13 cellular contexts compared by ENCODE assay signal in genomic region chr19:50433201-50434180, GRCh38. TPM values are rescaled to one million over a fixed set of nuclear protein-coding genes. Genes with fewer than 3 reads are reported as not detected.
DNase-seq lines count a peak whose midpoint lies in the region; TF ChIP-seq lines count a peak whose summit lies in the region.
"Had no signal": no experiment of that assay in that cellular context is flagged by ENCODE, and none has a peak within 500 bp of the region (broad histone marks: within the 10 kb centered on the region; RNA-seq: fewer than 3 reads in every experiment).

No MANE protein-coding gene starts in this region.

- H3K9me3 ChIP-seq in Caco-2, result no peaks in the 10 kb centered on the region
- no peaks in the 10 kb centered on the region for H3K9me3 ChIP-seq in Karpas-422 (ENCODE audit: low read length)
- H3K9me3 ChIP-seq: sigmoid colon, suprapubic skin had no signal

- H3K4me3 Mint-ChIP-seq in Caco-2 (ENCODE audit: unreplicated experiment), result peak overlapping the region; percentile 94
- peak overlapping the region; percentile 69 to 86 (median 78) for H3K4me3 Mint-ChIP-seq in brain
- peak overlapping the region; percentile 84 to 87 (median 85) for H3K4me3 Mint-ChIP-seq in nephron

- H3K9me3 Mint-ChIP-seq in Caco-2 (ENCODE audit: unreplicated experiment), result no peaks in the 10 kb centered on the region
- peaks cover 0 to 8% (median 0%) of the 10 kb centered on the region in 5 experiments for H3K9me3 Mint-ChIP-seq in brain
- H3K9me3 Mint-ChIP-seq in nephron, result no peaks in the 10 kb centered on the region

- no peaks in the 10 kb centered on the region for H3K9me2 ChIP-seq in Karpas-422 (replicated peaks; ENCODE audit: insufficient read depth, low read length)

- DNase-seq in Caco-2 (no peak), Karpas-422 (peak; percentile 76), AG20443 (ENCODE audit: low spot score) (no peak), NCI-H748 treated with DMSO at 0.1 percent for 48 hours (lab: John Stamatoyannopoulos, UW) (no peak), glomerular visceral epithelial cell (ENCODE audit: extremely low spot score) (no peak)
- DNase-seq: activated CD4-positive, alpha-beta T cell treated with anti-CD3 and anti-CD28 coated beads for 48 hours; kidney; MM.1S; sigmoid colon; SW 1271 had no signal

- no TSS peak for BruUV-seq in Caco-2 (replicated peaks; lab: Mats Ljungman, UMichigan)

- H3K36me3 ChIP-seq in Caco-2 (ENCODE audit: control insufficient read depth, insufficient read depth, low read length) (no peaks in the 10 kb centered on the region), Karpas-422 (ENCODE audit: insufficient read depth, low read length) (peaks cover 3% of the 10 kb centered on the region; the same call in 1 of the 2 replicates)
- H3K36me3 ChIP-seq: sigmoid colon, suprapubic skin had no signal

- CTCF ChIA-PET in Caco-2 (lab: Charles Lee), result interaction anchor here (0.8 to 1.4 kb wide), 2 partner anchors 27 to 29 kb away, joined by 3 read pairs; no protein-coding TSS in a partner anchor

- peak overlapping the region; percentile 94 for H3K27ac ChIP-seq in Karpas-422 (ENCODE audit: low read length)
- H3K27ac ChIP-seq: sigmoid colon, suprapubic skin had no signal

- H3K4me1 ChIP-seq in Caco-2 (peaks cover 11% of the 10 kb centered on the region), Karpas-422 (ENCODE audit: low read length) (peaks cover 69% of the 10 kb centered on the region)

- no peak overlapping the region for H3K27ac Mint-ChIP-seq in Caco-2 (ENCODE audit: unreplicated experiment)
- H3K27ac Mint-ChIP-seq in brain, result peak overlapping the region in 4 of 5 experiments; percentile 6 to 82 (median 42)
- peak overlapping the region; percentile 60 to 83 (median 80) for H3K27ac Mint-ChIP-seq in nephron

- intact Hi-C loops in Caco-2 (cut with micrococcal nuclease; ENCODE audit: unreplicated experiment), result no loop called here

- peaks cover 12% of the 10 kb centered on the region for H3K36me3 Mint-ChIP-seq in Caco-2 (ENCODE audit: insufficient read depth, unreplicated experiment)
- H3K36me3 Mint-ChIP-seq in brain, result no peaks in the 10 kb centered on the region
- no peaks in the 10 kb centered on the region for H3K36me3 Mint-ChIP-seq in nephron (ENCODE audit: low read depth)

- no peak overlapping the region for H2AFZ ChIP-seq in Karpas-422 (ENCODE audit: low read length)

- POLR2A ChIA-PET in Caco-2 (lab: Charles Lee), result no interaction called here

- H3K27me3 Mint-ChIP-seq in Caco-2 (ENCODE audit: insufficient read depth, unreplicated experiment), result peaks cover 17% of the 10 kb centered on the region
- H3K27me3 Mint-ChIP-seq in brain, result peaks cover 34% of the 10 kb centered on the region
- H3K27me3 Mint-ChIP-seq in nephron (ENCODE audit: low read depth), result peaks cover 34% of the 10 kb centered on the region

- H4K20me1 ChIP-seq in Karpas-422 (ENCODE audit: insufficient read depth, low read depth, low read length), result no peaks in the 10 kb centered on the region; the same call in 1 of the 2 replicates

- peaks cover 7% of the 10 kb centered on the region for H3K4me1 Mint-ChIP-seq in Caco-2 (ENCODE audit: low read depth, unreplicated experiment)
- peaks cover 33% of the 10 kb centered on the region for H3K4me1 Mint-ChIP-seq in brain
- peaks cover 29% of the 10 kb centered on the region for H3K4me1 Mint-ChIP-seq in nephron

- peak overlapping the region; percentile 97 for H3K4me2 ChIP-seq in Karpas-422 (ENCODE audit: low read depth, low read length, poor library complexity, severe bottlenecking)

- TF ChIP-seq CTCF in Caco-2 (IDR thresholded peaks at IDR 0.05; ENCODE audit: insufficient read depth in 1 of 2, low read depth in 1 of 2, low read length in 1 of 2, severe bottlenecking in 1 of 2, unreplicated experiment in 1 of 2) (no peak), brain (conservative IDR thresholded peaks at IDR 0.05) (no peak), nephron (IDR thresholded peaks at IDR 0.05; ENCODE audit: unreplicated experiment in 3 of 3) (no peak)

- peak overlapping the region; percentile 63 for H3K9ac ChIP-seq in Karpas-422 (ENCODE audit: low read length)

- H3K4me3 ChIP-seq in Caco-2 (ENCODE audit: low read depth, low read length) (no peak overlapping the region), Karpas-422 (ENCODE audit: low read length) (peak overlapping the region; percentile 70)

- H3K27me3 ChIP-seq in Caco-2 (replicated peaks; ENCODE audit: control insufficient read depth, insufficient read depth, low read length) (no peaks in the 10 kb centered on the region; the same call in 1 of the 2 replicates), Karpas-422 (ENCODE audit: low read length) (0 out of 2 replicates have a peak, but pooled peaks cover 3% of the 10 kb centered on the region)

- H3K79me2 ChIP-seq in Karpas-422 (ENCODE audit: low read length), result no peaks in the 10 kb centered on the region

RNA-seq across cellular contexts. Expression of gene MYBPC2, which starts 0.8 kb away (rescaled TPM):
- 0.91 and 1.6 TPM in 2 replicates for total RNA-seq in Caco-2 (2022)
- total RNA-seq in Karpas-422 (2014; rRNA removed; shearing (Covaris generic); ENCODE audit: low replicate concordance), result 23.4 and 48.3 TPM in 2 replicates
- not detected for polyA plus RNA-seq in brain (ENCODE audit: insufficient read depth, low read depth, low replicate concordance)
- total RNA-seq: sigmoid colon had no signal

RNA-seq across cellular contexts. Expression of gene SPIB, which starts 14.8 kb away (rescaled TPM):
- 0.50 and 0.51 TPM in 2 replicates for total RNA-seq in Caco-2 (2022)
- 221 and 239 TPM in 2 replicates for total RNA-seq in Karpas-422 (2014; rRNA removed; shearing (Covaris generic); ENCODE audit: low replicate concordance)
- not detected for polyA plus RNA-seq in brain (ENCODE audit: insufficient read depth, low read depth, low replicate concordance)
- total RNA-seq: suprapubic skin had no signal

RNA-seq across cellular contexts. Expression of gene EMC10, which starts 42.8 kb away (rescaled TPM):
- 42.9 and 46.3 TPM in 2 replicates for total RNA-seq in Caco-2 (2022)
- 63.7 and 93.4 TPM in 2 replicates for total RNA-seq in Karpas-422 (2014; rRNA removed; shearing (Covaris generic); ENCODE audit: low replicate concordance)
- polyA plus RNA-seq in brain (ENCODE audit: insufficient read depth, low read depth, low replicate concordance), result 171 TPM

RNA-seq across cellular contexts. Expression of gene GARIN5A, which starts 43.2 kb away (rescaled TPM):
- 1.4 and 1.5 TPM in 2 replicates for total RNA-seq in Caco-2 (2022)
- total RNA-seq in Karpas-422 (2014; rRNA removed; shearing (Covaris generic); ENCODE audit: low replicate concordance), result 1.2 TPM in 1 of 2 replicates, not detected in the other
- polyA plus RNA-seq in brain (ENCODE audit: insufficient read depth, low read depth, low replicate concordance), result 15.9 TPM

RNA-seq across cellular contexts. Expression of gene POLD1, which starts 49.3 kb away (rescaled TPM):
- total RNA-seq in Caco-2 (2022), result 128 TPM in 2 replicates
- 53.4 and 98.8 TPM in 2 replicates for total RNA-seq in Karpas-422 (2014; rRNA removed; shearing (Covaris generic); ENCODE audit: low replicate concordance)
- polyA plus RNA-seq in brain (ENCODE audit: insufficient read depth, low read depth, low replicate concordance), result 29.2 TPM

Comparison
In these comparisons a context has a peak if more than half of its experiments do, and no peak if none do; other contexts are left out.
1. RNA of gene SPIB, which starts 14.8 kb away (total RNA-seq): 221 to 239 TPM in Karpas-422; 0.50 to 0.51 TPM in Caco-2; every median in the first group is over 100 times any median in the second.
2. Peak in every context shown above with its lines, with median percentiles within 50 percentile points of each other: H3K4me3 Mint-ChIP-seq.